ENCODE assay signal across 1 cellular context in genomic region chr2:105800036-105800755, GRCh38.
TF ChIP-seq lines count a peak whose summit lies in the region.

No MANE protein-coding gene starts in this region.

TF ChIP-seq in HepG2, 621 proteins besides CTCF, POLR2A, EP300 and RAD21 (continued from another document):
- no peak for TF ChIP-seq RNF219 (CRISPR knock-in tag; IDR thresholded peaks at IDR 0.05)
- TF ChIP-seq TMF1 (CRISPR knock-in tag; IDR thresholded peaks at IDR 0.05; ENCODE audit: low read depth) = no peak
- TF ChIP-seq ETV5 (CRISPR knock-in tag; IDR thresholded peaks at IDR 0.05; ENCODE audit: borderline replicate concordance) = no peak
- TF ChIP-seq ZBTB14 (CRISPR knock-in tag; IDR thresholded peaks at IDR 0.05) = no peak
- TF ChIP-seq HDAC6 (IDR thresholded peaks at IDR 0.05; ENCODE audit: low read depth, low read length) = no peak
- no peak for TF ChIP-seq KAT2B (IDR thresholded peaks at IDR 0.05; ENCODE audit: borderline replicate concordance, low read depth, low read length)
- TF ChIP-seq RELA (CRISPR knock-in tag; IDR thresholded peaks at IDR 0.05) = no peak
- TF ChIP-seq SOX13 (IDR thresholded peaks at IDR 0.05) = peak; percentile 31; the same call in 1 of the 2 replicates
- TF ChIP-seq SOX13 (CRISPR knock-in tag; conservative IDR thresholded peaks at IDR 0.05 in 1 of 2, IDR thresholded peaks at IDR 0.05 in 1 of 2) = peak in 1 of 2 experiments; percentile 65; a peak in 2 of 4 replicates
- TF ChIP-seq RARA (CRISPR knock-in tag; IDR thresholded peaks at IDR 0.05) = no peak
- no peak for TF ChIP-seq ZNF687 (CRISPR knock-in tag; IDR thresholded peaks at IDR 0.05)
- TF ChIP-seq NCOR1 (IDR thresholded peaks at IDR 0.05; ENCODE audit: borderline replicate concordance, low read length) = 0 out of 2 replicates have a peak, but pooled peaks have one; percentile 27
- TF ChIP-seq ZNF543 (CRISPR knock-in tag; IDR thresholded peaks at IDR 0.05) = no peak
- TF ChIP-seq REST (IDR thresholded peaks at IDR 0.05; ENCODE audit: borderline replicate concordance in 1 of 2, low read depth in 1 of 2, low read length in 2 of 2) = no peak
- no peak for TF ChIP-seq IRF2 (CRISPR knock-in tag; IDR thresholded peaks at IDR 0.05)
- TF ChIP-seq HNF1B (CRISPR knock-in tag; IDR thresholded peaks at IDR 0.05) = no peak
- TF ChIP-seq GABPA (IDR thresholded peaks at IDR 0.05; ENCODE audit: low read depth, low read length) = no peak
- TF ChIP-seq GABPA (CRISPR knock-in tag; IDR thresholded peaks at IDR 0.05; ENCODE audit: low read depth) = no peak
- TF ChIP-seq ZNF777 (CRISPR knock-in tag; IDR thresholded peaks at IDR 0.05) = no peak
- TF ChIP-seq KDM4B (CRISPR knock-in tag; IDR thresholded peaks at IDR 0.05) = no peak
- TF ChIP-seq ZNF432 (CRISPR knock-in tag; IDR thresholded peaks at IDR 0.05; ENCODE audit: borderline replicate concordance) = no peak
- no peak for TF ChIP-seq ZBTB2 (CRISPR knock-in tag; IDR thresholded peaks at IDR 0.05; ENCODE audit: low read depth)
- TF ChIP-seq ZNF550 (CRISPR knock-in tag; IDR thresholded peaks at IDR 0.05; ENCODE audit: borderline replicate concordance) = no peak
- TF ChIP-seq ZNF772 (CRISPR knock-in tag; IDR thresholded peaks at IDR 0.05) = no peak
- TF ChIP-seq TRIM22 (IDR thresholded peaks at IDR 0.05) = no peak
- TF ChIP-seq HMGXB3 (CRISPR knock-in tag; IDR thresholded peaks at IDR 0.05; ENCODE audit: borderline replicate concordance) = no peak
